ENCODE assay signal across 13 cellular contexts in genomic region chr7:155213385-155213784, GRCh38.
DNase-seq lines count a peak whose midpoint lies in the region; TF ChIP-seq lines count a peak whose summit lies in the region.
"Had no signal": no experiment of that assay in that cellular context is flagged by ENCODE, and none has a peak within 500 bp of the region (broad histone marks: within the 10 kb centered on the region; RNA-seq: fewer than 3 reads in every experiment).

No MANE protein-coding gene starts in this region.

- H3K27me3 Mint-ChIP-seq in progenitor cell of endocrine pancreas = peaks cover 78% of the 10 kb centered on the region

- no peak overlapping the region for H3K4me3 Mint-ChIP-seq in progenitor cell of endocrine pancreas (ENCODE audit: low read depth)
- H3K4me3 Mint-ChIP-seq: endodermal cell, T-helper 17 cell had no signal

- no peaks in the 10 kb centered on the region for H4K20me1 ChIP-seq in GM23248 (ENCODE audit: insufficient read depth)

- H3K4me3 ChIP-seq in GM23248 (peak overlapping the region; percentile 75), fibroblast of pulmonary artery (replicated peaks; ENCODE audit: low read depth, low read length) (no peak overlapping the region), skeletal muscle satellite cell (ENCODE audit: low read length) (peak overlapping the region; percentile 71)

- DNase-seq in GM23248 (peak; percentile 91), RWPE1 (ENCODE audit: low spot score) (no peak), fibroblast of pulmonary artery (ENCODE audit: low read depth) (peak; percentile 63), OCI-M2 (lab: John Stamatoyannopoulos, UW; ENCODE audit: unreplicated experiment) (no peak), progenitor cell of endocrine pancreas (ENCODE audit: low spot score, unreplicated experiment) (no peak), midbrain (lab: John Stamatoyannopoulos, UW) (no peak)
- DNase-seq: COR-L47, endodermal cell, NCI-H1092 treated with DMSO at 0.1 percent for 48 hours, NCI-H2227 treated with DMSO at 0.1 percent for 48 hours, right cardiac atrium, T-helper 17 cell had no signal

- H3K27me3 ChIP-seq in GM23248 (replicated peaks; ENCODE audit: insufficient read depth) (no peaks in the 10 kb centered on the region), skeletal muscle satellite cell (ENCODE audit: control insufficient read depth, insufficient read depth, low read length) (no peaks in the 10 kb centered on the region)

- H3F3A ChIP-seq in GM23248 (ENCODE audit: insufficient read depth) = no peaks in the 10 kb centered on the region

- no peak overlapping the region for H3K27ac Mint-ChIP-seq in progenitor cell of endocrine pancreas
- H3K27ac Mint-ChIP-seq: endodermal cell, T-helper 17 cell had no signal

- H3K9ac ChIP-seq in GM23248 = peak overlapping the region; percentile 96
- H3K9ac ChIP-seq in skeletal muscle satellite cell (ENCODE audit: low read depth, low read length) = peak overlapping the region; percentile 78

- H3K4me1 ChIP-seq in GM23248 (ENCODE audit: insufficient read depth) = peaks cover 22% of the 10 kb centered on the region
- peaks cover 54% of the 10 kb centered on the region for H3K4me1 ChIP-seq in skeletal muscle satellite cell (ENCODE audit: control insufficient read depth, insufficient read depth, low read length)

- in situ Hi-C loops in GM23248 (cut with MboI) = no loop called here

- H3K79me2 ChIP-seq in GM23248 (ENCODE audit: insufficient read depth) = no peaks in the 10 kb centered on the region; the same call in 1 of the 2 replicates

- H3K9me3 ChIP-seq in GM23248 (ENCODE audit: low read depth) = no peaks in the 10 kb centered on the region
- no peaks in the 10 kb centered on the region for H3K9me3 ChIP-seq in skeletal muscle satellite cell (replicated peaks; ENCODE audit: low read length)

- H3K27ac ChIP-seq in GM23248 = peak overlapping the region; percentile 79
- H3K27ac ChIP-seq in RWPE1 = peak overlapping the region; percentile 9; the same call in 1 of the 2 replicates

- H3K9me3 Mint-ChIP-seq in progenitor cell of endocrine pancreas (ENCODE audit: low read depth) = no peaks in the 10 kb centered on the region

- POLR2A ChIA-PET in RWPE1 (lab: Yijun Ruan, JAX; ENCODE audit: low non-redundant PET) = no interaction called here

- 24 to 37% methylated on average over 4 of the region's 4 CpGs for WGBS in GM23248 (ENCODE audit: low coverage in 1 of 2, low lambda C conversion rate in 2 of 2, missing lambda C conversion rate in 2 of 2), 2 experiments

- H2AFZ ChIP-seq in GM23248 = peak overlapping the region; percentile 69

- CTCF ChIA-PET in RWPE1 (lab: Yijun Ruan, JAX) = no interaction called here

- no peaks in the 10 kb centered on the region for H3K36me3 Mint-ChIP-seq in progenitor cell of endocrine pancreas (ENCODE audit: insufficient read depth)

- peaks cover 18% of the 10 kb centered on the region for H3K4me1 Mint-ChIP-seq in progenitor cell of endocrine pancreas (ENCODE audit: low read depth)
- H3K4me1 Mint-ChIP-seq: endodermal cell, T-helper 17 cell had no signal

- peak overlapping the region; percentile 93 for H3K4me2 ChIP-seq in GM23248 (ENCODE audit: unreplicated experiment)
- H3K4me2 ChIP-seq in skeletal muscle satellite cell (ENCODE audit: low read length) = peak overlapping the region; percentile 85

- no peaks in the 10 kb centered on the region for H3K9me2 ChIP-seq in GM23248 (ENCODE audit: insufficient read depth)

- H3K36me3 ChIP-seq in GM23248 (ENCODE audit: low read depth) (no peaks in the 10 kb centered on the region), skeletal muscle satellite cell (ENCODE audit: insufficient read depth, low read length) (no peaks in the 10 kb centered on the region)

- TF ChIP-seq CTCF in RWPE1 (conservative IDR thresholded peaks at IDR 0.05; ENCODE audit: low read depth) (no peak), fibroblast of pulmonary artery (IDR thresholded peaks at IDR 0.05; ENCODE audit: low read length, missing control alignments) (no peak), progenitor cell of endocrine pancreas (IDR thresholded peaks at IDR 0.05; ENCODE audit: unreplicated experiment) (no peak)

Comparison
In these comparisons a context has a peak if more than half of its experiments do, and no peak if none do; other contexts are left out.
1. DNase-seq: peak in GM23248 (single experiment) and fibroblast of pulmonary artery (single experiment); none in RWPE1 (single experiment), OCI-M2 (single experiment), progenitor cell of endocrine pancreas (single experiment) and midbrain (single experiment).